23 cellular contexts compared by ENCODE assay signal in the genomic region with DNA sequence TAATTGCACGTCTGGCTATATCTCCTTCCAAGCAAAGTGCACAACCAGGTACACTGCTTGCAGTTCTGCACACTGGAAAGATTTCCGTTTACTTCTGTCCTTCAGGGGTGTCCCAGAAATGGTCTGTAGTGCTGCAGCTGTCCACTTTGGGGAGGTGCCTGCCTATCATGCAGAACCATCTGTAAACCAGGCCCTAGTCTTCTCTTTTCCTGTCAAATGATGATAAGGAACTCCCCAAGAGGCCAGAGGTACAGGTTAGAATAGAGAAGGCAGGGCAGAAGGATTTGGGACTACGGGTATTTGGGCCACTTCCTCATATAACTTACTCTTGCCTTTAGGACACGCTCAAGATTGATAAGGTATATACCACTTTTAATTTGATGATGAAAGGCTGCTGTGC.
"Had no signal": no experiment of that assay in that cellular context is flagged by ENCODE, and none has a peak within 500 bp of the region (broad histone marks: within the 10 kb centered on the region; RNA-seq: fewer than 3 reads in every experiment).

No MANE protein-coding gene starts in this region.

- DNase-seq: occipital lobe; ovary; posterior cingulate gyrus; psoas muscle; right cardiac atrium; right lobe of liver; sigmoid colon; small intestine; stimulated activated CD4-positive, alpha-beta T cell treated with anti-CD3 and anti-CD28 coated beads, Interleukin-15, amount 100 ng/mL, for 24 hours; stimulated activated CD4-positive, alpha-beta T cell treated with anti-CD3 and anti-CD28 coated beads, Interleukin-2, amount 100 ng/mL, for 24 hours; stimulated activated CD4-positive, alpha-beta T cell treated with anti-CD3 and anti-CD28 coated beads, Interleukin-2, amount 100 ng/mL, for 48 hours; stimulated activated CD4-positive, alpha-beta T cell treated with anti-CD3 and anti-CD28 coated beads, Interleukin-4, amount 100 ng/mL, for 24 hours; stimulated activated naive B cell treated with anti-CD40 and anti-IgM and Interleukin-4, amounts not matched to agents 10 μg/mL and 1 μg/mL and 100 μg/mL, for 72 hours; stimulated activated naive CD4-positive, alpha-beta T cell treated with Interleukin-2 at 50 U/mL for 16 hours; stomach; thyroid gland; trophoblast cell; upper lobe of left lung had no signal

- H3K4me3 Mint-ChIP-seq: nephron; neural progenitor cell; stimulated activated effector memory CD8-positive, alpha-beta T cell treated with anti-CD3 and anti-CD28 coated beads, Interleukin-12 subunit alpha, Interleukin-12 subunit beta, amount 100 ng/mL, for 72 hours; stimulated activated naive B cell treated with anti-CD40 and anti-IgM and Interleukin-4, amounts not matched to agents 10 μg/mL and 1 μg/mL and 100 μg/mL, for 72 hours; stimulated activated naive CD8-positive, alpha-beta T cell treated with anti-CD3 and anti-CD28 coated beads, Interleukin-15, Interleukin-2, amounts not matched to agents 100 ng/mL and 50 ng/mL, for 24 hours had no signal

- H3K36me3 Mint-ChIP-seq: neural progenitor cell; stimulated activated effector memory CD8-positive, alpha-beta T cell treated with anti-CD3 and anti-CD28 coated beads, Interleukin-12 subunit alpha, Interleukin-12 subunit beta, amount 100 ng/mL, for 72 hours; stimulated activated naive B cell treated with anti-CD40 and anti-IgM and Interleukin-4, amounts not matched to agents 10 μg/mL and 1 μg/mL and 100 μg/mL, for 72 hours had no signal

- H3K27me3 Mint-ChIP-seq: progenitor cell of endocrine pancreas; stimulated activated naive B cell treated with anti-CD40 and anti-IgM and Interleukin-4, amounts not matched to agents 10 μg/mL and 1 μg/mL and 100 μg/mL, for 72 hours; stimulated activated naive CD8-positive, alpha-beta T cell treated with anti-CD3 and anti-CD28 coated beads, Interleukin-15, Interleukin-2, amounts not matched to agents 100 ng/mL and 50 ng/mL, for 24 hours had no signal

- H3K4me1 Mint-ChIP-seq: nephron; neural progenitor cell; stimulated activated effector memory CD8-positive, alpha-beta T cell treated with anti-CD3 and anti-CD28 coated beads, Interleukin-12 subunit alpha, Interleukin-12 subunit beta, amount 100 ng/mL, for 72 hours; stimulated activated naive B cell treated with anti-CD40 and anti-IgM and Interleukin-4, amounts not matched to agents 10 μg/mL and 1 μg/mL and 100 μg/mL, for 72 hours had no signal

- H3K9me3 Mint-ChIP-seq: nephron, neural progenitor cell had no signal

- H3K27ac Mint-ChIP-seq: nephron; neural progenitor cell; progenitor cell of endocrine pancreas; stimulated activated effector memory CD8-positive, alpha-beta T cell treated with anti-CD3 and anti-CD28 coated beads, Interleukin-12 subunit alpha, Interleukin-12 subunit beta, amount 100 ng/mL, for 72 hours; stimulated activated naive B cell treated with anti-CD40 and anti-IgM and Interleukin-4, amounts not matched to agents 10 μg/mL and 1 μg/mL and 100 μg/mL, for 72 hours; stimulated activated naive CD8-positive, alpha-beta T cell treated with anti-CD3 and anti-CD28 coated beads, Interleukin-15, Interleukin-2, amounts not matched to agents 100 ng/mL and 50 ng/mL, for 24 hours had no signal
